In the genomic region with DNA sequence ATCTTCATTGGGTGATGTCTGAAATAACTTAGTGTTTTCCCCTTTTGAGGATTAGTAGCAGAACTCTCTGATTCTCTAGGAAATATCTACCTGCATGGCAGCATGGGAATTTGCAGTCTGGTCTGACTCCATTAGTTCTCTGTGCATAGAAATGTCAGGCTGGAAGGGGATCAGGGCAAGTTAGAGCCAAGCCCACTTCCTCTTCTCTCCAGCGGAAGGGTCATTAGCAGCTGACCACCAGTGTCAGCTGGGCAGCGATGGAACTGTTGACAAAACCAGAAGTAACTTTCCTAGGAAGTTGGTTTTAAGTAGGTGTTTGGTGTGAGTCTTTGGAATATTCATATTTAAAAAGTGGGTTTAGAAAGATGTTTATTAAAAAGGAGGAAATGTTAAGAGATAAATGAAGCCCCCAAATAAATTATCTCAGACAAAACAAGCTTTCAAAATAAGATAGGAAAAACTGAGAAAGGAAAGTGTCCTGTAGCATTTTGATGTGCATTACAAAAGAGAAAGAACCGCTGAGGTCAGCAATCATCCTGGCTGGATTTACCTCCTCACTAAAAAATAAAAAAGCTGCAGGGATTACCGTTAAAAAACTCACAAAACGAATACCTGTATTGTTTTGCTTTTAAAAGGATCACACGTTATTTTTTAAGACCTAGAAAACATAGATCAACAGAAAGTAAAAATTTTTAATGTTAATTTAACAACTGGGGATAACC, we compare ENCODE assay signal across 3 cellular contexts.
TF ChIP-seq lines count a peak whose summit lies in the region.

No MANE protein-coding gene starts in this region.

TF ChIP-seq in A549, 52 proteins besides CTCF, POLR2A, EP300 and RAD21:
- TF ChIP-seq RCOR1 (IDR thresholded peaks at IDR 0.05; ENCODE audit: low read depth, low read length) (no peak), MAFK (IDR thresholded peaks at IDR 0.05; ENCODE audit: partially characterized antibody) (peak; percentile 98)
TF ChIP-seq in A549: peak in this region for 1.

TF ChIP-seq in PFSK-1, 5 proteins besides CTCF, POLR2A, EP300 and RAD21:
- TF ChIP-seq SIN3A (IDR thresholded peaks at IDR 0.05; ENCODE audit: borderline replicate concordance, insufficient read depth, low read length) (peak; percentile 48; the same call in 1 of the 2 replicates), TAF1 (IDR thresholded peaks at IDR 0.05; ENCODE audit: borderline replicate concordance, insufficient read depth, low read length) (no peak)
TF ChIP-seq in PFSK-1: peak in this region for 1.

TF ChIP-seq in H1, 55 proteins besides CTCF, POLR2A, EP300 and RAD21:
- TF ChIP-seq, protein P1, sequence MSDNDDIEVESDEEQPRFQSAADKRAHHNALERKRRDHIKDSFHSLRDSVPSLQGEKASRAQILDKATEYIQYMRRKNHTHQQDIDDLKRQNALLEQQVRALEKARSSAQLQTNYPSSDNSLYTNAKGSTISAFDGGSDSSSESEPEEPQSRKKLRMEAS (IDR thresholded peaks at IDR 0.05), result no peak
- TF ChIP-seq MAFK (IDR thresholded peaks at IDR 0.05; ENCODE audit: low read depth, low read length), result peak; percentile 93
